Comparison of ENCODE assay signal across 1 cellular context in genomic region chr17:75517277-75517865, GRCh38.
A peak's percentile ranks its signal among the peaks of the same experiment; 100 is the strongest.
TF ChIP-seq lines count a peak whose summit lies in the region.

No MANE protein-coding gene starts in this region.

TF ChIP-seq in GM12878, 131 proteins besides CTCF, POLR2A, EP300 and RAD21:
- no peak for TF ChIP-seq CUX1 (IDR thresholded peaks at IDR 0.05; ENCODE audit: insufficient replicate concordance, low read depth, low read length)
- TF ChIP-seq ZNF274 (IDR thresholded peaks at IDR 0.05; ENCODE audit: insufficient read depth, insufficient read length) = no peak
- 0 out of 2 replicates have a peak, but pooled peaks have one; percentile 42 for TF ChIP-seq TCF3 (IDR thresholded peaks at IDR 0.05; ENCODE audit: borderline replicate concordance, insufficient read depth, low read depth, low read length)
- TF ChIP-seq PKNOX1 (IDR thresholded peaks at IDR 0.05) = 0 out of 2 replicates have a peak, but pooled peaks have one; percentile 18
